In genomic region chr18:59907172-59907571, GRCh38 we compare ENCODE assay signal across 1 cellular context.
TF ChIP-seq lines count a peak whose summit lies in the region.

No MANE protein-coding gene starts in this region.

TF ChIP-seq in HEK293, 187 proteins besides CTCF, POLR2A, EP300 and RAD21 (continued from another document):
- TF ChIP-seq ATF2 (tag by site-specific recombination; IDR thresholded peaks at IDR 0.05; ENCODE audit: low read depth) = peak; percentile 86
- no peak for TF ChIP-seq ZNF157 (tag by site-specific recombination; IDR thresholded peaks at IDR 0.05)
- TF ChIP-seq, protein P1, sequence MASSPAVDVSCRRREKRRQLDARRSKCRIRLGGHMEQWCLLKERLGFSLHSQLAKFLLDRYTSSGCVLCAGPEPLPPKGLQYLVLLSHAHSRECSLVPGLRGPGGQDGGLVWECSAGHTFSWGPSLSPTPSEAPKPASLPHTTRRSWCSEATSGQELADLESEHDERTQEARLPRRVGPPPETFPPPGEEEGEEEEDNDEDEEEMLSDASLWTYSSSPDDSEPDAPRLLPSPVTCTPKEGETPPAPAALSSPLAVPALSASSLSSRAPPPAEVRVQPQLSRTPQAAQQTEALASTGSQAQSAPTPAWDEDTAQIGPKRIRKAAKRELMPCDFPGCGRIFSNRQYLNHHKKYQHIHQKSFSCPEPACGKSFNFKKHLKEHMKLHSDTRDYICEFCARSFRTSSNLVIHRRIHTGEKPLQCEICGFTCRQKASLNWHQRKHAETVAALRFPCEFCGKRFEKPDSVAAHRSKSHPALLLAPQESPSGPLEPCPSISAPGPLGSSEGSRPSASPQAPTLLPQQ (tag by site-specific recombination; IDR thresholded peaks at IDR 0.05) = peak; percentile 31; the same call in 1 of the 2 replicates
- TF ChIP-seq GLI4 (tag by site-specific recombination; IDR thresholded peaks at IDR 0.05) = no peak
- peak; percentile 77 for TF ChIP-seq ZNF629 (tag by site-specific recombination; IDR thresholded peaks at IDR 0.05)
- TF ChIP-seq PRDM1 (tag by site-specific recombination; IDR thresholded peaks at IDR 0.05) = peak; percentile 81
- TF ChIP-seq, protein P2, sequence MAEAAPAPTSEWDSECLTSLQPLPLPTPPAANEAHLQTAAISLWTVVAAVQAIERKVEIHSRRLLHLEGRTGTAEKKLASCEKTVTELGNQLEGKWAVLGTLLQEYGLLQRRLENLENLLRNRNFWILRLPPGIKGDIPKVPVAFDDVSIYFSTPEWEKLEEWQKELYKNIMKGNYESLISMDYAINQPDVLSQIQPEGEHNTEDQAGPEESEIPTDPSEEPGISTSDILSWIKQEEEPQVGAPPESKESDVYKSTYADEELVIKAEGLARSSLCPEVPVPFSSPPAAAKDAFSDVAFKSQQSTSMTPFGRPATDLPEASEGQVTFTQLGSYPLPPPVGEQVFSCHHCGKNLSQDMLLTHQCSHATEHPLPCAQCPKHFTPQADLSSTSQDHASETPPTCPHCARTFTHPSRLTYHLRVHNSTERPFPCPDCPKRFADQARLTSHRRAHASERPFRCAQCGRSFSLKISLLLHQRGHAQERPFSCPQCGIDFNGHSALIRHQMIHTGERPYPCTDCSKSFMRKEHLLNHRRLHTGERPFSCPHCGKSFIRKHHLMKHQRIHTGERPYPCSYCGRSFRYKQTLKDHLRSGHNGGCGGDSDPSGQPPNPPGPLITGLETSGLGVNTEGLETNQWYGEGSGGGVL (tag by site-specific recombination; IDR thresholded peaks at IDR 0.05) = peak; percentile 44
- no peak for TF ChIP-seq ZNF449 (tag by site-specific recombination; IDR thresholded peaks at IDR 0.05)
- 0 out of 2 replicates have a peak, but pooled peaks have one; percentile 40 for TF ChIP-seq ZNF366 (tag by site-specific recombination; conservative IDR thresholded peaks at IDR 0.05)
- no peak for TF ChIP-seq ZBTB10 (tag by site-specific recombination; IDR thresholded peaks at IDR 0.05)
- TF ChIP-seq, protein P3, sequence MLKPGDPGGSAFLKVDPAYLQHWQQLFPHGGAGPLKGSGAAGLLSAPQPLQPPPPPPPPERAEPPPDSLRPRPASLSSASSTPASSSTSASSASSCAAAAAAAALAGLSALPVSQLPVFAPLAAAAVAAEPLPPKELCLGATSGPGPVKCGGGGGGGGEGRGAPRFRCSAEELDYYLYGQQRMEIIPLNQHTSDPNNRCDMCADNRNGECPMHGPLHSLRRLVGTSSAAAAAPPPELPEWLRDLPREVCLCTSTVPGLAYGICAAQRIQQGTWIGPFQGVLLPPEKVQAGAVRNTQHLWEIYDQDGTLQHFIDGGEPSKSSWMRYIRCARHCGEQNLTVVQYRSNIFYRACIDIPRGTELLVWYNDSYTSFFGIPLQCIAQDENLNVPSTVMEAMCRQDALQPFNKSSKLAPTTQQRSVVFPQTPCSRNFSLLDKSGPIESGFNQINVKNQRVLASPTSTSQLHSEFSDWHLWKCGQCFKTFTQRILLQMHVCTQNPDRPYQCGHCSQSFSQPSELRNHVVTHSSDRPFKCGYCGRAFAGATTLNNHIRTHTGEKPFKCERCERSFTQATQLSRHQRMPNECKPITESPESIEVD (tag by site-specific recombination; IDR thresholded peaks at IDR 0.05) = peak; percentile 78
- TF ChIP-seq, protein P4, sequence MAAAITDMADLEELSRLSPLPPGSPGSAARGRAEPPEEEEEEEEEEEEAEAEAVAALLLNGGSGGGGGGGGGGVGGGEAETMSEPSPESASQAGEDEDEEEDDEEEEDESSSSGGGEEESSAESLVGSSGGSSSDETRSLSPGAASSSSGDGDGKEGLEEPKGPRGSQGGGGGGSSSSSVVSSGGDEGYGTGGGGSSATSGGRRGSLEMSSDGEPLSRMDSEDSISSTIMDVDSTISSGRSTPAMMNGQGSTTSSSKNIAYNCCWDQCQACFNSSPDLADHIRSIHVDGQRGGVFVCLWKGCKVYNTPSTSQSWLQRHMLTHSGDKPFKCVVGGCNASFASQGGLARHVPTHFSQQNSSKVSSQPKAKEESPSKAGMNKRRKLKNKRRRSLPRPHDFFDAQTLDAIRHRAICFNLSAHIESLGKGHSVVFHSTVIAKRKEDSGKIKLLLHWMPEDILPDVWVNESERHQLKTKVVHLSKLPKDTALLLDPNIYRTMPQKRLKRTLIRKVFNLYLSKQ (tag by site-specific recombination; IDR thresholded peaks at IDR 0.05; ENCODE audit: borderline replicate concordance) = no peak
